22 cellular contexts compared by ENCODE assay signal in genomic region chr10:818526-819220, GRCh38.
DNase-seq lines count a peak whose midpoint lies in the region; ATAC-seq and TF ChIP-seq lines count a peak whose summit lies in the region.
"Had no signal": no experiment of that assay in that cellular context is flagged by ENCODE, and none has a peak within 500 bp of the region (broad histone marks: within the 10 kb centered on the region; RNA-seq: fewer than 3 reads in every experiment).

No MANE protein-coding gene starts in this region.

- H3K4me3 Mint-ChIP-seq in progenitor cell of endocrine pancreas (ENCODE audit: low read depth), result no peak overlapping the region
- H3K4me3 Mint-ChIP-seq: activated naive CD8-positive, alpha-beta T cell; activated T-cell treated with anti-CD3 and anti-CD28 coated beads, Interleukin-2, amount 50 U/mL, for 72 hours; stimulated activated naive CD8-positive, alpha-beta T cell treated with anti-CD3 and anti-CD28 coated beads, Interleukin-15, Interleukin-2, amounts not matched to agents 100 ng/mL and 50 ng/mL, for 24 hours had no signal

- intact Hi-C loops in adrenal gland (cut with DNase I), result no loop called here

- POLR2A ChIA-PET in GM10248 (lab: Yijun Ruan, JAX), result no interaction called here

- in situ Hi-C loops in G401 (cut with HindIII; ENCODE audit: low sequenced_read_pairs), result no loop called here

- H3K4me1 ChIP-seq in adrenal gland (replicated peaks in 1 of 2), result no peaks in the 10 kb centered on the region
- H3K4me1 ChIP-seq: HAP-1, transverse colon had no signal

- no peaks in the 10 kb centered on the region for H3K4me1 Mint-ChIP-seq in progenitor cell of endocrine pancreas (ENCODE audit: low read depth)

- no peaks in the 10 kb centered on the region for H3K27me3 ChIP-seq in adrenal gland
- H3K27me3 ChIP-seq: brain microvascular endothelial cell, SJSA1, transverse colon had no signal

- TF ChIP-seq POLR2A in adrenal gland (IDR thresholded peaks at IDR 0.05), result no peak

- H3K9me3 ChIP-seq in adrenal gland (replicated peaks in 1 of 3), result no peaks in the 10 kb centered on the region
- H3K9me3 ChIP-seq: HAP-1, SJSA1, transverse colon had no signal

- CTCF ChIA-PET in GM10248 (lab: Yijun Ruan, JAX), result interaction anchor here (1.0 kb wide), 1 partner anchor 10 kb away, joined by 4 read pairs; no protein-coding TSS in a partner anchor

- 79 to 90% (median 84%) methylated on average over 9 of the region's 9 CpGs for WGBS in adrenal gland, 4 donors

- no peak for TF ChIP-seq CTCF in progenitor cell of endocrine pancreas (IDR thresholded peaks at IDR 0.05; ENCODE audit: unreplicated experiment)
- no peak for TF ChIP-seq CTCF in GM10248 (IDR thresholded peaks at IDR 0.05; ENCODE audit: control extremely low read depth, extremely low read depth, low read depth, missing control alignments)
- no peak for TF ChIP-seq CTCF in adrenal gland (IDR thresholded peaks at IDR 0.05)

- no peak overlapping the region for H3K4me3 ChIP-seq in adrenal gland
- H3K4me3 ChIP-seq: HAP-1, SJSA1, transverse colon had no signal

- H3K27me3 Mint-ChIP-seq in progenitor cell of endocrine pancreas, result no peaks in the 10 kb centered on the region
- H3K27me3 Mint-ChIP-seq: activated naive CD8-positive, alpha-beta T cell; stimulated activated naive CD8-positive, alpha-beta T cell treated with anti-CD3 and anti-CD28 coated beads, Interleukin-15, Interleukin-2, amounts not matched to agents 100 ng/mL and 50 ng/mL, for 24 hours had no signal

- H3K27ac ChIP-seq in adrenal gland, result peak overlapping the region in 1 of 5 donors; percentile 45
- H3K27ac ChIP-seq: HL-60, transverse colon had no signal

- DNase-seq in G401 (ENCODE audit: low spot score) (peak; percentile 91), cerebellar cortex (ENCODE audit: low spot score) (peak; percentile 90), progenitor cell of endocrine pancreas (ENCODE audit: low spot score, unreplicated experiment) (no peak), GM10248 (ENCODE audit: extremely low spot score) (no peak), adrenal gland (no peak), NOMO-1 treated with dmso at 0.1 percent for 144 hours (lab: John Stamatoyannopoulos, UW; ENCODE audit: unreplicated experiment) (no peak)
- DNase-seq: activated T-cell treated with anti-CD3 and anti-CD28 coated beads, Interleukin-2, amount 50 U/mL, for 72 hours; erythroblast; NCI-H2171 treated with DMSO at 0.1 percent for 48 hours; NCI-H69; nucleus accumbens; PC-3; transverse colon had no signal

- peak overlapping the region; percentile 46 for H3K27ac Mint-ChIP-seq in progenitor cell of endocrine pancreas
- H3K27ac Mint-ChIP-seq: activated naive CD8-positive, alpha-beta T cell; activated T-cell treated with anti-CD3 and anti-CD28 coated beads, Interleukin-2, amount 50 U/mL, for 72 hours had no signal

- peak; percentile 44 for ATAC-seq in GM18907 (IDR thresholded peaks at IDR 0.05; ENCODE audit: unreplicated experiment)
- ATAC-seq: activated T-cell treated with anti-CD3 and anti-CD28 coated beads, Interleukin-2, amount 50 U/mL, for 72 hours; left lobe of liver; PC-3; sciatic nerve had no signal

- peaks cover 0 to 96% of the 10 kb centered on the region in 2 donors for H3K36me3 ChIP-seq in adrenal gland (replicated peaks in 1 of 2)

- H3K9me3 Mint-ChIP-seq in progenitor cell of endocrine pancreas (ENCODE audit: low read depth), result no peaks in the 10 kb centered on the region
- H3K9me3 Mint-ChIP-seq: activated T-cell treated with anti-CD3 and anti-CD28 coated beads, Interleukin-2, amount 50 U/mL, for 72 hours; stimulated activated naive CD8-positive, alpha-beta T cell treated with anti-CD3 and anti-CD28 coated beads, Interleukin-15, Interleukin-2, amounts not matched to agents 100 ng/mL and 50 ng/mL, for 24 hours had no signal

- peaks cover 22% of the 10 kb centered on the region for H3K36me3 Mint-ChIP-seq in progenitor cell of endocrine pancreas (ENCODE audit: insufficient read depth)
- H3K36me3 Mint-ChIP-seq: activated naive CD8-positive, alpha-beta T cell had no signal

Comparison
In these comparisons a context has a peak if more than half of its experiments do, and no peak if none do; other contexts are left out.
1. DNase-seq: peak in G401 (single experiment) and cerebellar cortex (single experiment); none in progenitor cell of endocrine pancreas (single experiment), GM10248 (single experiment), adrenal gland (0 of 7) and NOMO-1 treated with dmso at 0.1 percent for 144 hours (single experiment).